In the genomic region with DNA sequence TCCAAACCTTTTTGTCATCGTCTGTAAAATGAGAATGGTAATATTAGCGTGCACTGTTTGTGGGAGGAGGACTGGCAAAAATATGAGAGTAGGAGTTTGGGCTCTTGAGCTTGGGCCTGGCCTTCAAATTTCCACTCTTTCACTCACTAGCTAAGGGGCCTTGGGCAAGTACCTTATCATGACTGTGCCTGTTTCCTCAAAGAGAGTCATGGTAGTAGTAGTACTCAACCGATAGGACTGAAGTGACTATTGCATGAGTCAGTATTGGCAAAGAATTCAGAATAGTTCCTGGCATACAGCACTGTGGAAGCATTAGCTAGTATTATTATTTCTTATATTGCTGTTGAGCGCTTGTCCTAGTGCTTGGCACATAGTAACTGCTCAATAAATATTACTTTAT, we compare ENCODE assay signal across 1 cellular context.
TF ChIP-seq lines count a peak whose summit lies in the region.

No MANE protein-coding gene starts in this region.

TF ChIP-seq in K562, 482 proteins besides CTCF, POLR2A, EP300 and RAD21:
- peak; percentile 86 for TF ChIP-seq FOSL1 (tag; conservative IDR thresholded peaks at IDR 0.05)
- no peak for TF ChIP-seq SMARCA5 (IDR thresholded peaks at IDR 0.05)
